In the genomic region with DNA sequence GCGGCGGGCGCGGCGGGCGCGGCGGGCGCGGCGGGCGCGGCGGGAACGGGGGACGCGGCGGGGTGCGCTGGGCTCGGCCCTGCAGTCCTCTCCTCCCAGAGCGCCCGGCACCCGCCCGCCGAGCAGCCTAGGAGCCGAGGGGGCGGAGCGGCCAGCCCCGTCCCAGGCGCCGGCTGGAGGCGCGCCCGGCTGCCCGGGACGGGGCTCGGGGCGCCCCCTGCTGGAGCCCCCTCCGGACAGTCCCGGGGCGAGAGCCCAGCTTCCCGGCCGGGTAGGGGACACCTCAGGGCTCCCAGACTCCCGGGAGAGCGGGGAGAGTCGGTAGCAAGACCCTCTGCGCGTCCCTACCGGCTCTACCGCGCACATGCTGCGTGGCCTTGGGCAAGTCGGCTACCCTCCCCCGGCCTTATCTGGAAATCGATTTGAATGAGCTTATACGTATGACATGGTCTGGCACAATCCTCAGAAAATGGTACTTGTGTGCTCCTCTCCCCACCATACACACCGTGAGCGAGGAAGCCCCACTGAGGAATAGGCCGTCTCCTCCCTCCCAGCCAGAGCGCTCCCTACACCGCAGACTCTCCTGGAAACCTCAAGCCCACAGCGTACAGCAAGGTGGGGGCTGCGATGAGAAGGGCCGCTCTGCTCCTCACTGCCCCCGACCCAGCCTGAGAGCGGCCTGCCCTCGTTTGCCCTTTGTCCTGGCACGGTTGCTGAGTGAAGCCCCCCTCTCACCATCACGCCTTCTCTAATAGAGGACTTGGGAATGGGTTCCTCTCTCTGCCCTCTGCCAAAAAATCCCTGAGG, we compare ENCODE assay signal across 8 cellular contexts. TPM values are rescaled to one million over a fixed set of nuclear protein-coding genes. Genes with fewer than 3 reads are reported as not detected.
DNase-seq lines count a peak whose midpoint lies in the region; ATAC-seq and TF ChIP-seq lines count a peak whose summit lies in the region.

A gene (minus strand): TSS at position 139 of the 807 bp plus-strand sequence. CDS start 6,224 bp downstream, outside the sequence.

- no peaks in the 10 kb centered on the region for H3K36me3 ChIP-seq in OCI-LY7 (ENCODE audit: insufficient read depth, low read length)
- no peaks in the 10 kb centered on the region for H3K36me3 ChIP-seq in mucosa of stomach (ENCODE audit: control insufficient read depth, insufficient read depth, low read length)

- CTCF ChIA-PET in OCI-LY7 (lab: Charles Lee; ENCODE audit: unreplicated experiment) = no interaction called here

- peak; percentile 47 for DNase-seq in OCI-LY7 (ENCODE audit: low spot score)
- peak; percentile 80 for DNase-seq in activated T-cell treated with anti-CD3 and anti-CD28 coated beads, Interleukin-2, amount 50 U/mL, for 1 hour
- DNase-seq in stimulated activated CD8-positive, alpha-beta memory T cell treated with anti-CD3 and anti-CD28 coated beads, Interleukin-4, amount 100 ng/mL, for 4 hours (ENCODE audit: low read depth in 2 of 2, low spot score in 1 of 2) = peak; percentile 27 to 30

- H3K9me3 ChIP-seq in OCI-LY7 (ENCODE audit: low read length) = no peaks in the 10 kb centered on the region
- H3K9me3 ChIP-seq in mucosa of stomach (ENCODE audit: control insufficient read depth, low read length) = no peaks in the 10 kb centered on the region

- H3K4me3 ChIP-seq in OCI-LY7 (ENCODE audit: low read depth, low read length, poor library complexity, severe bottlenecking) (peak within 1 kb of the TSS; percentile 47), mucosa of stomach (ENCODE audit: low read length) (peak within 1 kb of the TSS; percentile 73)

- H4K20me1 ChIP-seq in OCI-LY7 (ENCODE audit: insufficient read depth, low read length) = no peaks in the 10 kb centered on the region

- no peaks in the 10 kb centered on the region for H3K9me2 ChIP-seq in OCI-LY7 (ENCODE audit: insufficient read depth, low read length)

- ATAC-seq in HG02759 (IDR thresholded peaks at IDR 0.05; ENCODE audit: unreplicated experiment) = peak; percentile 75
- peak; percentile 87 for ATAC-seq in esophagus mucosa
- no peak for ATAC-seq in HG03457 (IDR thresholded peaks at IDR 0.05; ENCODE audit: unreplicated experiment)

- H3K4me2 ChIP-seq in OCI-LY7 (ENCODE audit: low read length) = peak within 1 kb of the TSS; percentile 60

- H3K79me2 ChIP-seq in OCI-LY7 (ENCODE audit: insufficient read depth, low read depth, low read length) = no peaks in the 10 kb centered on the region

- TF ChIP-seq CTCF in GM12873 (IDR thresholded peaks at IDR 0.05; ENCODE audit: insufficient read depth, low read depth, low read length, missing control alignments) = peak; percentile 74
- peak; percentile 74 for TF ChIP-seq CTCF in OCI-LY7 (conservative IDR thresholded peaks at IDR 0.05; ENCODE audit: low read length)

- peaks cover 32% of the 10 kb centered on the region for H3K4me1 ChIP-seq in OCI-LY7 (ENCODE audit: insufficient read depth, low read length, poor library complexity, severe bottlenecking)
- peaks cover 26% of the 10 kb centered on the region for H3K4me1 ChIP-seq in mucosa of stomach (ENCODE audit: control insufficient read depth, insufficient read depth, low read length)

- intact Hi-C loops in OCI-LY7 (cut with micrococcal nuclease; ENCODE audit: unreplicated experiment) = no loop called here

- no peak within 1 kb of the TSS for H2AFZ ChIP-seq in OCI-LY7 (ENCODE audit: low read length)

- POLR2A ChIA-PET in OCI-LY7 (lab: Charles Lee) = no interaction called here

- no TSS peak for BruUV-seq in OCI-LY7 (replicated peaks; lab: Mats Ljungman, UMichigan)

- peaks cover 7% of the 10 kb centered on the region for H3K27me3 ChIP-seq in mucosa of stomach (ENCODE audit: control insufficient read depth, insufficient read depth, low read length)

- peak within 1 kb of the TSS; percentile 72 for H3K9ac ChIP-seq in mucosa of stomach (ENCODE audit: low read length)

- H3K27ac ChIP-seq in OCI-LY7 (ENCODE audit: low read depth, low read length, poor library complexity, severe bottlenecking) = no peak within 1 kb of the TSS

RNA-seq across cellular contexts. Expression of the gene that starts here (rescaled TPM):
- 0.03 and 1.2 TPM in 2 replicates for total RNA-seq in OCI-LY7 (2014; rRNA removed; shearing (Covaris generic))
- 0.36 TPM in 1 of 2 replicates, not detected in the other for total RNA-seq in OCI-LY7 (2022)
- 9.6 TPM for total RNA-seq in esophagus mucosa

Comparison
In these comparisons a context has a peak if more than half of its experiments do, and no peak if none do; other contexts are left out.
1. DNase-seq: peak in every context shown above with its lines; median percentile 80 in activated T-cell treated with anti-CD3 and anti-CD28 coated beads, Interleukin-2, amount 50 U/mL, for 1 hour; 47 in OCI-LY7; 28 in stimulated activated CD8-positive, alpha-beta memory T cell treated with anti-CD3 and anti-CD28 coated beads, Interleukin-4, amount 100 ng/mL, for 4 hours.